In the genomic region with DNA sequence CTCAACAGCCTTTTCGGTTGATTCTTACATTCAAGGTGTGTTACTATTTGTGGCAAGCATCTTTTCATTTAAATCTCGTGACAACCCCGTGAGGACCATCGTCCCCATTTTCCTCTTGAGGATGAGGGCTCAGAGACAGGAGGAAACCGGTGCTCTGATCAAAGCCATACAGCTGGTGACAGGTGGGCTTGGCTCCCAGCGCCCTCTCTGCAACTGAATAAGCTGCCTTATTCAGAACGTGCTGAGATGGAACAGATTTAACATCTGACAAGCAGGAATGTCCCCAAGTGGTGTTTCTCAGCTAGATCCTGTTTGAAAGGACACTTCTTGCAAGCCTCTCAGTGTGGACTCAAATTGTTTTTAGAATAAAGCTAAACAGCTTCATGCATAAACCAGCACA, we compare ENCODE assay signal across 12 cellular contexts. TPM values are rescaled to one million over a fixed set of nuclear protein-coding genes. Genes with fewer than 3 reads are reported as not detected.
DNase-seq lines count a peak whose midpoint lies in the region; ATAC-seq, FAIRE-seq and TF ChIP-seq lines count a peak whose summit lies in the region.
"Had no signal": no experiment of that assay in that cellular context is flagged by ENCODE, and none has a peak within 500 bp of the region (broad histone marks: within the 10 kb centered on the region; RNA-seq: fewer than 3 reads in every experiment).

No MANE protein-coding gene starts in this region.

- H3K4me3 Mint-ChIP-seq in CD8-positive, alpha-beta memory T cell: peak overlapping the region in 6 of 7 donors; percentile 12 to 88 (median 77)
- H3K4me3 Mint-ChIP-seq in activated B cell treated with CpG ODN at 0.5 μM for 24 hours: peak overlapping the region; percentile 44

- no peak for DNase-seq in CD8-positive, alpha-beta memory T cell
- DNase-seq in H7 (peak; percentile 74), activated B cell treated with CpG ODN at 0.5 μM for 24 hours (no peak), SK-N-DZ (ENCODE audit: low spot score) (no peak), HTR-8/SVneo (ENCODE audit: insufficient read length, low spot score) (no peak)
- DNase-seq: DMS79 treated with DMSO at 0.1 percent for 48 hours, GM23248, NCI-H1694 treated with DMSO at 0.1 percent for 48 hours had no signal

- CTCF ChIA-PET in CD8-positive, alpha-beta memory T cell (lab: Charles Lee): interaction anchor here (0.8 to 7.2 kb wide), 7 partner anchors 9 to 113 kb away, joined by 3 to 133 read pairs (median 10); a partner anchor contains a TSS
- CTCF ChIA-PET in activated B cell treated with CpG ODN at 0.5 μM for 24 hours (lab: Charles Lee): interaction anchor here (0.6 to 3.8 kb wide), 4 partner anchors 14 to 157 kb away, joined by 3 to 82 read pairs (median 4); a partner anchor contains a TSS

- POLR2A ChIA-PET in CD8-positive, alpha-beta memory T cell (lab: Charles Lee): interaction anchor here (2.9 kb wide), 1 partner anchor 20 kb away, joined by 19 read pairs; no protein-coding TSS in a partner anchor
- POLR2A ChIA-PET in activated B cell treated with CpG ODN at 0.5 μM for 24 hours (lab: Charles Lee): interaction anchor here (1.0 kb wide), 1 partner anchor 21 kb away, joined by 3 read pairs; no protein-coding TSS in a partner anchor

- intact Hi-C loops in activated B cell treated with CpG ODN at 0.5 μM for 24 hours (cut with micrococcal nuclease): no loop called here

- no peaks in the 10 kb centered on the region for H3K9me3 Mint-ChIP-seq in CD8-positive, alpha-beta memory T cell
- no peaks in the 10 kb centered on the region for H3K9me3 Mint-ChIP-seq in activated B cell treated with CpG ODN at 0.5 μM for 24 hours
- H3K9me3 Mint-ChIP-seq: stimulated activated naive B cell treated with anti-CD40 and anti-IgM and Interleukin-4, amounts not matched to agents 10 μg/mL and 1 μg/mL and 100 μg/mL, for 72 hours had no signal

- no peaks in the 10 kb centered on the region for H3K27me3 ChIP-seq in CD8-positive, alpha-beta memory T cell (ENCODE audit: insufficient read depth, low read length, poor library complexity, severe bottlenecking)
- no peaks in the 10 kb centered on the region for H3K27me3 ChIP-seq in H7 (ENCODE audit: control insufficient read depth, insufficient read depth, low read length)
- H3K27me3 ChIP-seq in liver (ENCODE audit: control insufficient read depth in 4 of 4, insufficient read depth in 4 of 4, low read length in 3 of 4): no peaks in the 10 kb centered on the region

- H3K27me3 Mint-ChIP-seq in CD8-positive, alpha-beta memory T cell: peaks cover 4 to 5% of the 10 kb centered on the region in 2 donors
- H3K27me3 Mint-ChIP-seq in activated B cell treated with CpG ODN at 0.5 μM for 24 hours: peaks cover 4% of the 10 kb centered on the region

- 43% methylated on average over 7 of the region's 7 CpGs for WGBS in liver

- TF ChIP-seq CTCF in activated B cell treated with CpG ODN at 0.5 μM for 24 hours (IDR thresholded peaks at IDR 0.05) (no peak), liver (IDR thresholded peaks at IDR 0.05; ENCODE audit: low read depth, low read length, missing input control) (no peak)

- FAIRE-seq in HTR-8/SVneo (lab: Jason Lieb, UNC): no peak

- H3K9me3 ChIP-seq in CD8-positive, alpha-beta memory T cell (ENCODE audit: low read length): no peaks in the 10 kb centered on the region
- H3K9me3 ChIP-seq in liver (ENCODE audit: control insufficient read depth in 4 of 4, low read length in 3 of 4): no peaks in the 10 kb centered on the region

- no peak overlapping the region for H3K27ac ChIP-seq in CD8-positive, alpha-beta memory T cell (ENCODE audit: low read depth, low read length)
- H3K27ac ChIP-seq in liver (ENCODE audit: low read depth in 1 of 2, low read length in 2 of 2): no peak overlapping the region
- H3K27ac ChIP-seq: GM23248 had no signal

- H3K9ac ChIP-seq in liver (ENCODE audit: low read depth in 1 of 2, low read length in 2 of 2): no peak overlapping the region
- H3K9ac ChIP-seq: GM23248 had no signal

- peaks cover 0 to 14% (median 0%) of the 10 kb centered on the region in 3 donors for H3K4me1 Mint-ChIP-seq in CD8-positive, alpha-beta memory T cell
- H3K4me1 Mint-ChIP-seq in activated B cell treated with CpG ODN at 0.5 μM for 24 hours: no peaks in the 10 kb centered on the region
- H3K4me1 Mint-ChIP-seq: stimulated activated naive B cell treated with anti-CD40 and anti-IgM and Interleukin-4, amounts not matched to agents 10 μg/mL and 1 μg/mL and 100 μg/mL, for 72 hours had no signal

- no peak for TF ChIP-seq RAD21 in liver (IDR thresholded peaks at IDR 0.05)

- no peaks in the 10 kb centered on the region for H3K36me3 Mint-ChIP-seq in CD8-positive, alpha-beta memory T cell
- H3K36me3 Mint-ChIP-seq in activated B cell treated with CpG ODN at 0.5 μM for 24 hours (ENCODE audit: low read depth): no peaks in the 10 kb centered on the region
- H3K36me3 Mint-ChIP-seq: stimulated activated naive B cell treated with anti-CD40 and anti-IgM and Interleukin-4, amounts not matched to agents 10 μg/mL and 1 μg/mL and 100 μg/mL, for 72 hours had no signal

- H3K4me3 ChIP-seq in CD8-positive, alpha-beta memory T cell (ENCODE audit: low read length): no peak overlapping the region
- H3K4me3 ChIP-seq in H7 (ENCODE audit: insufficient read depth, low read depth, low read length): no peak overlapping the region
- peak overlapping the region; percentile 18 to 66 (median 37) for H3K4me3 ChIP-seq in liver (ENCODE audit: low read depth in 1 of 3, low read length in 3 of 3)
- H3K4me3 ChIP-seq: GM23248 had no signal

- peak overlapping the region in 5 of 8 donors; percentile 43 to 95 (median 80) for H3K27ac Mint-ChIP-seq in CD8-positive, alpha-beta memory T cell
- H3K27ac Mint-ChIP-seq in activated B cell treated with CpG ODN at 0.5 μM for 24 hours: no peak overlapping the region
- H3K27ac Mint-ChIP-seq: stimulated activated naive B cell treated with anti-CD40 and anti-IgM and Interleukin-4, amounts not matched to agents 10 μg/mL and 1 μg/mL and 100 μg/mL, for 72 hours had no signal

- ATAC-seq in activated B cell treated with CpG ODN at 0.5 μM for 24 hours (ENCODE audit: low read depth) (no peak), HG03520 (IDR thresholded peaks at IDR 0.05; ENCODE audit: unreplicated experiment) (no peak), HG03045 (IDR thresholded peaks at IDR 0.05; ENCODE audit: unreplicated experiment) (no peak)

- no peaks in the 10 kb centered on the region for H3K36me3 ChIP-seq in CD8-positive, alpha-beta memory T cell (ENCODE audit: insufficient read depth, low read length)
- peaks cover 31% of the 10 kb centered on the region for H3K36me3 ChIP-seq in H7 (replicated peaks; ENCODE audit: control insufficient read depth, insufficient read depth, low read length)
- H3K36me3 ChIP-seq in liver (ENCODE audit: control insufficient read depth in 4 of 4, insufficient read depth in 3 of 4, low read depth in 1 of 4, low read length in 3 of 4): no peaks in the 10 kb centered on the region

- no peaks in the 10 kb centered on the region for H3K4me1 ChIP-seq in CD8-positive, alpha-beta memory T cell (ENCODE audit: insufficient read depth, low read length)
- H3K4me1 ChIP-seq in liver (ENCODE audit: control insufficient read depth in 4 of 4, insufficient read depth in 4 of 4, low read length in 3 of 4): peaks cover 0 to 11% (median 6%) of the 10 kb centered on the region in 4 donors

TF ChIP-seq in liver, 16 proteins besides CTCF, POLR2A, EP300 and RAD21 (continues in another document):
- TF ChIP-seq JUND (IDR thresholded peaks at IDR 0.05) (no peak), HNF4A (conservative IDR thresholded peaks at IDR 0.05) (no peak), SP1 (IDR thresholded peaks at IDR 0.05) (no peak)
- TF ChIP-seq, protein P1, sequence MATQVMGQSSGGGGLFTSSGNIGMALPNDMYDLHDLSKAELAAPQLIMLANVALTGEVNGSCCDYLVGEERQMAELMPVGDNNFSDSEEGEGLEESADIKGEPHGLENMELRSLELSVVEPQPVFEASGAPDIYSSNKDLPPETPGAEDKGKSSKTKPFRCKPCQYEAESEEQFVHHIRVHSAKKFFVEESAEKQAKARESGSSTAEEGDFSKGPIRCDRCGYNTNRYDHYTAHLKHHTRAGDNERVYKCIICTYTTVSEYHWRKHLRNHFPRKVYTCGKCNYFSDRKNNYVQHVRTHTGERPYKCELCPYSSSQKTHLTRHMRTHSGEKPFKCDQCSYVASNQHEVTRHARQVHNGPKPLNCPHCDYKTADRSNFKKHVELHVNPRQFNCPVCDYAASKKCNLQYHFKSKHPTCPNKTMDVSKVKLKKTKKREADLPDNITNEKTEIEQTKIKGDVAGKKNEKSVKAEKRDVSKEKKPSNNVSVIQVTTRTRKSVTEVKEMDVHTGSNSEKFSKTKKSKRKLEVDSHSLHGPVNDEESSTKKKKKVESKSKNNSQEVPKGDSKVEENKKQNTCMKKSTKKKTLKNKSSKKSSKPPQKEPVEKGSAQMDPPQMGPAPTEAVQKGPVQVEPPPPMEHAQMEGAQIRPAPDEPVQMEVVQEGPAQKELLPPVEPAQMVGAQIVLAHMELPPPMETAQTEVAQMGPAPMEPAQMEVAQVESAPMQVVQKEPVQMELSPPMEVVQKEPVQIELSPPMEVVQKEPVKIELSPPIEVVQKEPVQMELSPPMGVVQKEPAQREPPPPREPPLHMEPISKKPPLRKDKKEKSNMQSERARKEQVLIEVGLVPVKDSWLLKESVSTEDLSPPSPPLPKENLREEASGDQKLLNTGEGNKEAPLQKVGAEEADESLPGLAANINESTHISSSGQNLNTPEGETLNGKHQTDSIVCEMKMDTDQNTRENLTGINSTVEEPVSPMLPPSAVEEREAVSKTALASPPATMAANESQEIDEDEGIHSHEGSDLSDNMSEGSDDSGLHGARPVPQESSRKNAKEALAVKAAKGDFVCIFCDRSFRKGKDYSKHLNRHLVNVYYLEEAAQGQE (IDR thresholded peaks at IDR 0.05): no peak

RNA-seq across cellular contexts. Expression of a gene that starts 22.2 kb away (rescaled TPM):
- 10 to 100 TPM; 44.3 to 46.2 TPM for total RNA-seq in CD8-positive, alpha-beta memory T cell
- polyA plus RNA-seq in CD8-positive, alpha-beta memory T cell: 34.9 TPM
- total RNA-seq in H7 (2014; rRNA removed; shearing (Covaris generic)): 28.5 and 43.8 TPM in 2 replicates
- total RNA-seq in activated B cell treated with CpG ODN at 0.5 μM for 24 hours (26.9 and 30.3 TPM in 2 replicates), liver (10 to 100 TPM; 16.8 to 22.7 TPM)
- 1 to 10 TPM; 3.8 to 8.7 TPM for polyA plus RNA-seq in liver
- polyA plus RNA-seq in SK-N-DZ (2014; cell fraction: cytosol; rRNA removed): 23.9 and 27.6 TPM in 2 replicates
- 28.9 and 45.1 TPM in 2 replicates for polyA plus RNA-seq in SK-N-DZ (2014; cell fraction: nucleus; rRNA removed)

RNA-seq across cellular contexts. Expression of a gene that starts 39.0 kb away (rescaled TPM):
- 1 to 10 TPM; 1.7 to 1.9 TPM for total RNA-seq in CD8-positive, alpha-beta memory T cell
- 0.41 TPM for polyA plus RNA-seq in CD8-positive, alpha-beta memory T cell
- total RNA-seq in H7 (2014; rRNA removed; shearing (Covaris generic)): 91.6 and 125 TPM in 2 replicates
- total RNA-seq in activated B cell treated with CpG ODN at 0.5 μM for 24 hours (0.39 and 0.62 TPM in 2 replicates), liver (1 to 10 TPM in 1 of 2 donors, under 1 TPM in 1; 0.37 to 1.8 TPM)
- under 1 TPM; 0.32 to 0.71 TPM for polyA plus RNA-seq in liver
- polyA plus RNA-seq in SK-N-DZ (2014; cell fraction: cytosol; rRNA removed): 5.1 and 6.3 TPM in 2 replicates
- 5.5 and 19.4 TPM in 2 replicates for polyA plus RNA-seq in SK-N-DZ (2014; cell fraction: nucleus; rRNA removed)

Comparison
In these comparisons a context has a peak if more than half of its experiments do, and no peak if none do; other contexts are left out.
1. H3K4me3 ChIP-seq: peak in liver (3 of 3); none in CD8-positive, alpha-beta memory T cell (single experiment) and H7 (single experiment).
2. RNA of a gene that starts 39.0 kb away (total RNA-seq): 91.6 to 125 TPM in H7; 1.7 to 1.9 TPM in CD8-positive, alpha-beta memory T cell, 0.37 to 1.8 TPM in liver and 0.39 to 0.62 TPM in activated B cell treated with CpG ODN at 0.5 μM for 24 hours; every median in the first group is over 10 times any median in the second.